ENCODE assay signal across 8 cellular contexts in the genomic region with DNA sequence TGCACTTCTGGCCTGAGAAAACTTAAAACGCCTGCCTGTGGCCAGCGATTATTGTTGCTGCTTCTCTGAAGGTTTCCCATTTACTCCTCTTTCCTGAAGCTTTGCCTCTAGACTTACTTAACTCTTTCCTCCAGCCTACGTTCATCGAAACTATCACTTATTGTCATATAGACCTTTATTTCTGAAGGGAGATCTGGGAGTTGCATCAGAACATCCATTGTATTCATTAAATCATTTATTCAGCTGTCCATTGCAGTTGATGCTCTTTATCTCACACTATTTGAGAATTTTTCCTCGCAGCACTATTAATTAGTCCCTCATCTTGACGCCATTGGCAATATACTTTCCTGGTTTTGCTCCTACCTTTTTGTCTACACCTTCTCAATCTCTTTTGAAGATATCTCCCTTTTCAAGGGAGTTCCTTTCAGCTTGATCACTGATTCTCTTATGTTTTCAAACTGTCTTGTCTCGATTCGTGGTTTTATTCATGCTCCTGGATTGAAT. TPM values are rescaled to one million over a fixed set of nuclear protein-coding genes. Genes with fewer than 3 reads are reported as not detected.
DNase-seq lines count a peak whose midpoint lies in the region; ATAC-seq lines count a peak whose summit lies in the region.

No MANE protein-coding gene starts in this region.

- H3K4me1 Mint-ChIP-seq in activated naive CD8-positive, alpha-beta T cell (ENCODE audit: low read depth): peaks cover 44% of the 10 kb centered on the region
- peaks cover 42 to 56% of the 10 kb centered on the region in 2 donors for H3K4me1 Mint-ChIP-seq in immature natural killer cell

- H3K27me3 ChIP-seq in stomach smooth muscle (ENCODE audit: control insufficient read depth in 1 of 2, insufficient read depth in 2 of 2, low read length in 2 of 2): no peaks in the 10 kb centered on the region

- H3K4me3 ChIP-seq in stomach smooth muscle (ENCODE audit: low read length in 2 of 2): peak overlapping the region; percentile 84 to 98

- peaks cover 4 to 5% of the 10 kb centered on the region in 2 donors for H3K9me3 ChIP-seq in stomach smooth muscle (ENCODE audit: control insufficient read depth in 2 of 2, low read length in 2 of 2)

- H3K27ac ChIP-seq in stomach smooth muscle (ENCODE audit: low read length): peak overlapping the region; percentile 92

- ATAC-seq in GM18520 (IDR thresholded peaks at IDR 0.05; ENCODE audit: unreplicated experiment): no peak
- ATAC-seq in activated CD4-positive, CD25-positive, alpha-beta regulatory T cell treated with anti-CD3 and anti-CD28 coated beads, Interleukin-2, amount 50 U/mL, for 24 hours: no peak

- H3K27me3 Mint-ChIP-seq in activated naive CD8-positive, alpha-beta T cell: peaks cover 13% of the 10 kb centered on the region
- peaks cover 15 to 32% (median 32%) of the 10 kb centered on the region in 3 donors for H3K27me3 Mint-ChIP-seq in immature natural killer cell (ENCODE audit: low read depth in 3 of 3)

- DNase-seq in NCI-H510A treated with DMSO at 0.1 percent for 48 hours (lab: John Stamatoyannopoulos, UW): peak; percentile 20
- DNase-seq in NCI-H510A (lab: John Stamatoyannopoulos, UW): no peak
- DNase-seq in immature natural killer cell: no peak
- no peak for DNase-seq in ureter (ENCODE audit: low spot score)

- H3K9me3 Mint-ChIP-seq in activated naive CD8-positive, alpha-beta T cell (ENCODE audit: low read depth): peaks cover 31% of the 10 kb centered on the region
- peaks cover 31 to 69% (median 45%) of the 10 kb centered on the region in 6 donors for H3K9me3 Mint-ChIP-seq in immature natural killer cell

- H3K9ac ChIP-seq in stomach smooth muscle (ENCODE audit: low read length in 2 of 2): peak overlapping the region in 1 of 2 donors; percentile 43

- H3K36me3 Mint-ChIP-seq in activated naive CD8-positive, alpha-beta T cell: peaks cover 31% of the 10 kb centered on the region
- peaks cover 29 to 39% (median 34%) of the 10 kb centered on the region in 3 donors for H3K36me3 Mint-ChIP-seq in immature natural killer cell

- H3K27ac Mint-ChIP-seq in activated naive CD8-positive, alpha-beta T cell: peak overlapping the region; percentile 89
- H3K27ac Mint-ChIP-seq in immature natural killer cell: peak overlapping the region; percentile 93 to 99 (median 97)

- H3K4me1 ChIP-seq in stomach smooth muscle (ENCODE audit: control insufficient read depth, insufficient read depth, low read length): no peaks in the 10 kb centered on the region

- peak overlapping the region; percentile 95 for H3K4me3 Mint-ChIP-seq in activated naive CD8-positive, alpha-beta T cell
- peak overlapping the region; percentile 89 to 94 (median 93) for H3K4me3 Mint-ChIP-seq in immature natural killer cell

- H3K36me3 ChIP-seq in stomach smooth muscle (ENCODE audit: control insufficient read depth in 2 of 2, insufficient read depth in 2 of 2, low read length in 2 of 2): no peaks in the 10 kb centered on the region

RNA-seq across cellular contexts. Expression of a gene that starts 0.7 kb away (rescaled TPM):
- 10 to 100 TPM; 20.6 to 37.2 (median 22.0) TPM for polyA plus RNA-seq in immature natural killer cell
- total RNA-seq in ureter: 15.0 TPM
